Comparison of ENCODE assay signal across 1 cellular context in genomic region chr13:78712866-78713265, GRCh38.
TF ChIP-seq lines count a peak whose summit lies in the region.

No MANE protein-coding gene starts in this region.

TF ChIP-seq in GM23338, 12 proteins besides CTCF, POLR2A, EP300 and RAD21 (continued from another document):
- TF ChIP-seq ZNF462 (CRISPR knock-in tag; IDR thresholded peaks at IDR 0.05), result no peak
- no peak for TF ChIP-seq EZH2 (IDR thresholded peaks at IDR 0.05; ENCODE audit: low read depth, unreplicated experiment)
- TF ChIP-seq JUNB (IDR thresholded peaks at IDR 0.05; ENCODE audit: unreplicated experiment), result no peak
- TF ChIP-seq ZNF114 (CRISPR knock-in tag; IDR thresholded peaks at IDR 0.05), result no peak
- TF ChIP-seq STAT1 (IDR thresholded peaks at IDR 0.05; ENCODE audit: unreplicated experiment), result no peak
- no peak for TF ChIP-seq REST (IDR thresholded peaks at IDR 0.05; ENCODE audit: unreplicated experiment)
- no peak for TF ChIP-seq EZH2phosphoT487 (IDR thresholded peaks at IDR 0.05; ENCODE audit: unreplicated experiment)
- no peak for TF ChIP-seq CREB1 (CRISPR knock-in tag; IDR thresholded peaks at IDR 0.05; ENCODE audit: low read depth)
TF ChIP-seq in GM23338: peak in this region for 0.
